In the genomic region with DNA sequence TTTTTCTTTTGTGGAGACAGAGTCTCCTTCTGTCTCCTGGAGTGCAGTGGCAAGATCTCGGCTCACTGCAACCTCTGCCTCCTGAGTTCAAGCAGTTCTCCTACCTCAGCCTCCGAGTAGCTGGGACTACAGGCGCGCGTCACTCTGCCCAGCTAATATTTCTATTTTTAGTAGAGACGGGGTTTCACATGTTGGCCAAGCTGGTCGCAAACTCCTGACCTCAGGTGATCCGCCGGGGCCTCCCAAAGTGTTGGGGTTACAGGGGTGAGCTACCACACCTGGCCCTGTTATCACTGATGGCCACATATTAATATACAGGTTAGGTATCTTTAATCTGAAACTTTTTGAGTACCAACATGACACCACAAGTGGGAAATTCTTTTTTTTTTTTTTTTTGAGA, we compare ENCODE assay signal across 1 cellular context.
TF ChIP-seq lines count a peak whose summit lies in the region.

No MANE protein-coding gene starts in this region.

TF ChIP-seq in GM23338, 12 proteins besides CTCF, POLR2A, EP300 and RAD21:
- TF ChIP-seq, protein P1, sequence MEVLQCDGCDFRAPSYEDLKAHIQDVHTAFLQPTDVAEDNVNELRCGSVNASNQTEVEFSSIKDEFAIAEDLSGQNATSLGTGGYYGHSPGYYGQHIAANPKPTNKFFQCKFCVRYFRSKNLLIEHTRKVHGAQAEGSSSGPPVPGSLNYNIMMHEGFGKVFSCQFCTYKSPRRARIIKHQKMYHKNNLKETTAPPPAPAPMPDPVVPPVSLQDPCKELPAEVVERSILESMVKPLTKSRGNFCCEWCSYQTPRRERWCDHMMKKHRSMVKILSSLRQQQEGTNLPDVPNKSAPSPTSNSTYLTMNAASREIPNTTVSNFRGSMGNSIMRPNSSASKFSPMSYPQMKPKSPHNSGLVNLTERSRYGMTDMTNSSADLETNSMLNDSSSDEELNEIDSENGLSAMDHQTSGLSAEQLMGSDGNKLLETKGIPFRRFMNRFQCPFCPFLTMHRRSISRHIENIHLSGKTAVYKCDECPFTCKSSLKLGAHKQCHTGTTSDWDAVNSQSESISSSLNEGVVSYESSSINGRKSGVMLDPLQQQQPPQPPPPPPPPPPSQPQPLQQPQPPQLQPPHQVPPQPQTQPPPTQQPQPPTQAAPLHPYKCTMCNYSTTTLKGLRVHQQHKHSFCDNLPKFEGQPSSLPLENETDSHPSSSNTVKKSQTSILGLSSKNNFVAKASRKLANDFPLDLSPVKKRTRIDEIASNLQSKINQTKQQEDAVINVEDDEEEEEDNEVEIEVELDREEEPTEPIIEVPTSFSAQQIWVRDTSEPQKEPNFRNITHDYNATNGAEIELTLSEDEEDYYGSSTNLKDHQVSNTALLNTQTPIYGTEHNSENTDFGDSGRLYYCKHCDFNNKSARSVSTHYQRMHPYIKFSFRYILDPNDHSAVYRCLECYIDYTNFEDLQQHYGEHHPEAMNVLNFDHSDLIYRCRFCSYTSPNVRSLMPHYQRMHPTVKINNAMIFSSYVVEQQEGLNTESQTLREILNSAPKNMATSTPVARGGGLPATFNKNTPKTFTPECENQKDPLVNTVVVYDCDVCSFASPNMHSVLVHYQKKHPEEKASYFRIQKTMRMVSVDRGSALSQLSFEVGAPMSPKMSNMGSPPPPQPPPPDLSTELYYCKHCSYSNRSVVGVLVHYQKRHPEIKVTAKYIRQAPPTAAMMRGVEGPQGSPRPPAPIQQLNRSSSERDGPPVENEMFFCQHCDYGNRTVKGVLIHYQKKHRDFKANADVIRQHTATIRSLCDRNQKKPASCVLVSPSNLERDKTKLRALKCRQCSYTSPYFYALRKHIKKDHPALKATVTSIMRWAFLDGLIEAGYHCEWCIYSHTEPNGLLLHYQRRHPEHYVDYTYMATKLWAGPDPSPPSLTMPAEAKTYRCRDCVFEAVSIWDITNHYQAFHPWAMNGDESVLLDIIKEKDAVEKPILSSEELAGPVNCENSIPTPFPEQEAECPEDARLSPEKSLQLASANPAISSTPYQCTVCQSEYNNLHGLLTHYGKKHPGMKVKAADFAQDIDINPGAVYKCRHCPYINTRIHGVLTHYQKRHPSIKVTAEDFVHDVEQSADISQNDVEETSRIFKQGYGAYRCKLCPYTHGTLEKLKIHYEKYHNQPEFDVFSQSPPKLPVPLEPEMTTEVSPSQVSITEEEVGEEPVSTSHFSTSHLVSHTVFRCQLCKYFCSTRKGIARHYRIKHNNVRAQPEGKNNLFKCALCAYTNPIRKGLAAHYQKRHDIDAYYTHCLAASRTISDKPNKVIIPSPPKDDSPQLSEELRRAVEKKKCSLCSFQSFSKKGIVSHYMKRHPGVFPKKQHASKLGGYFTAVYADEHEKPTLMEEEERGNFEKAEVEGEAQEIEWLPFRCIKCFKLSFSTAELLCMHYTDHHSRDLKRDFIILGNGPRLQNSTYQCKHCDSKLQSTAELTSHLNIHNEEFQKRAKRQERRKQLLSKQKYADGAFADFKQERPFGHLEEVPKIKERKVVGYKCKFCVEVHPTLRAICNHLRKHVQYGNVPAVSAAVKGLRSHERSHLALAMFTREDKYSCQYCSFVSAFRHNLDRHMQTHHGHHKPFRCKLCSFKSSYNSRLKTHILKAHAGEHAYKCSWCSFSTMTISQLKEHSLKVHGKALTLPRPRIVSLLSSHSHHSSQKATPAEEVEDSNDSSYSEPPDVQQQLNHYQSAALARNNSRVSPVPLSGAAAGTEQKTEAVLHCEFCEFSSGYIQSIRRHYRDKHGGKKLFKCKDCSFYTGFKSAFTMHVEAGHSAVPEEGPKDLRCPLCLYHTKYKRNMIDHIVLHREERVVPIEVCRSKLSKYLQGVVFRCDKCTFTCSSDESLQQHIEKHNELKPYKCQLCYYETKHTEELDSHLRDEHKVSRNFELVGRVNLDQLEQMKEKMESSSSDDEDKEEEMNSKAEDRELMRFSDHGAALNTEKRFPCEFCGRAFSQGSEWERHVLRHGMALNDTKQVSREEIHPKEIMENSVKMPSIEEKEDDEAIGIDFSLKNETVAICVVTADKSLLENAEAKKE (CRISPR knock-in tag; IDR thresholded peaks at IDR 0.05), result no peak
- TF ChIP-seq EZH2phosphoT487 (IDR thresholded peaks at IDR 0.05; ENCODE audit: unreplicated experiment) (no peak), POLR2AphosphoS5 (IDR thresholded peaks at IDR 0.05; ENCODE audit: low read depth) (no peak), EZH2 (IDR thresholded peaks at IDR 0.05; ENCODE audit: low read depth, unreplicated experiment) (no peak), STAT1 (IDR thresholded peaks at IDR 0.05; ENCODE audit: unreplicated experiment) (no peak), CREB1 (CRISPR knock-in tag; IDR thresholded peaks at IDR 0.05; ENCODE audit: low read depth) (no peak), NANOG (IDR thresholded peaks at IDR 0.05; ENCODE audit: borderline replicate concordance) (no peak)
- TF ChIP-seq, protein P2, sequence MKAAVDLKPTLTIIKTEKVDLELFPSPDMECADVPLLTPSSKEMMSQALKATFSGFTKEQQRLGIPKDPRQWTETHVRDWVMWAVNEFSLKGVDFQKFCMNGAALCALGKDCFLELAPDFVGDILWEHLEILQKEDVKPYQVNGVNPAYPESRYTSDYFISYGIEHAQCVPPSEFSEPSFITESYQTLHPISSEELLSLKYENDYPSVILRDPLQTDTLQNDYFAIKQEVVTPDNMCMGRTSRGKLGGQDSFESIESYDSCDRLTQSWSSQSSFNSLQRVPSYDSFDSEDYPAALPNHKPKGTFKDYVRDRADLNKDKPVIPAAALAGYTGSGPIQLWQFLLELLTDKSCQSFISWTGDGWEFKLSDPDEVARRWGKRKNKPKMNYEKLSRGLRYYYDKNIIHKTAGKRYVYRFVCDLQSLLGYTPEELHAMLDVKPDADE (IDR thresholded peaks at IDR 0.05), result no peak
